ENCODE assay signal across 1 cellular context in genomic region chr7:105269397-105269796, GRCh38.
TF ChIP-seq lines count a peak whose summit lies in the region.

No MANE protein-coding gene starts in this region.

TF ChIP-seq in WTC11, 78 proteins besides CTCF, POLR2A, EP300 and RAD21 (continued from another document):
- TF ChIP-seq PRDM15 (CRISPR knock-in tag; IDR thresholded peaks at IDR 0.05): no peak
- TF ChIP-seq SMAD3 (CRISPR knock-in tag; IDR thresholded peaks at IDR 0.05; ENCODE audit: borderline replicate concordance): no peak
- no peak for TF ChIP-seq TEAD4 (CRISPR knock-in tag; IDR thresholded peaks at IDR 0.05)
